7 cellular contexts compared by ENCODE assay signal in genomic region chr3:87771338-87772059, GRCh38. TPM values are rescaled to one million over a fixed set of nuclear protein-coding genes. Genes with fewer than 3 reads are reported as not detected.
A peak's percentile ranks its signal among the peaks of the same experiment; 100 is the strongest.
DNase-seq lines count a peak whose midpoint lies in the region; ATAC-seq and TF ChIP-seq lines count a peak whose summit lies in the region.

No MANE protein-coding gene starts in this region.

- peaks cover 0 to 4% (median 0%) of the 10 kb centered on the region in 3 donors for H3K9me3 ChIP-seq in esophagus squamous epithelium
- no peaks in the 10 kb centered on the region for H3K9me3 ChIP-seq in osteoblast (ENCODE audit: low read depth, low read length)

- ATAC-seq in GM21526 (IDR thresholded peaks at IDR 0.05; ENCODE audit: low FRiP score, unreplicated experiment) (peak; percentile 97), HG03575 (IDR thresholded peaks at IDR 0.05; ENCODE audit: extremely low read depth, insufficient number of reproducible peaks, low FRiP score, unreplicated experiment) (peak; percentile 84)

- H3K27ac ChIP-seq in esophagus squamous epithelium = no peak overlapping the region
- H3K27ac ChIP-seq in osteoblast (ENCODE audit: low read depth, low read length) = no peak overlapping the region

- WGBS in esophagus squamous epithelium, 2 donors = 30 to 50% methylated on average over 2 to 4 of the region's 5 CpGs

- TF ChIP-seq CTCF in GM12874 (IDR thresholded peaks at IDR 0.05; ENCODE audit: insufficient read depth, low read depth, low read length) (peak; percentile 84), esophagus squamous epithelium (IDR thresholded peaks at IDR 0.05) (peak in 4 of 6 experiments; percentile 37 to 51 (median 40)), osteoblast (IDR thresholded peaks at IDR 0.05; ENCODE audit: extremely low read depth, low read depth, low read length) (peak; percentile 67)

- no peaks in the 10 kb centered on the region for H3K79me2 ChIP-seq in osteoblast (ENCODE audit: insufficient read depth, low read length)

- H2AFZ ChIP-seq in osteoblast (ENCODE audit: low read length) = no peak overlapping the region

- no peak overlapping the region for H3K4me3 ChIP-seq in esophagus squamous epithelium
- no peak overlapping the region for H3K4me3 ChIP-seq in osteoblast (ENCODE audit: insufficient read depth, low read length)

- H3K36me3 ChIP-seq in esophagus squamous epithelium = no peaks in the 10 kb centered on the region
- no peaks in the 10 kb centered on the region for H3K36me3 ChIP-seq in osteoblast (ENCODE audit: insufficient read depth, low read length)

- H4K20me1 ChIP-seq in osteoblast (ENCODE audit: insufficient read depth, low read length) = no peaks in the 10 kb centered on the region

- TF ChIP-seq POLR2A in esophagus squamous epithelium (IDR thresholded peaks at IDR 0.05) = no peak

- no peak overlapping the region for H3K4me2 ChIP-seq in osteoblast (ENCODE audit: insufficient read depth, low read length)

- H3K27me3 ChIP-seq in esophagus squamous epithelium = no peaks in the 10 kb centered on the region
- H3K27me3 ChIP-seq in osteoblast (ENCODE audit: insufficient read depth, low read length) = no peaks in the 10 kb centered on the region

- DNase-seq in activated CD4-positive, alpha-beta T cell treated with anti-CD3 and anti-CD28 coated beads for 48 hours = peak; percentile 47
- DNase-seq in esophagus squamous epithelium (lab: John Stamatoyannopoulos, UW) (no peak), osteoblast (ENCODE audit: insufficient read length, low spot score, missing footprints) (no peak), DMS114 treated with DMSO at 0.1 percent for 48 hours (lab: John Stamatoyannopoulos, UW; ENCODE audit: unreplicated experiment) (no peak)

- intact Hi-C loops in esophagus squamous epithelium (cut with DNase I) = no loop called here

- H3K4me1 ChIP-seq in esophagus squamous epithelium (no peaks in the 10 kb centered on the region), osteoblast (ENCODE audit: insufficient read depth, low read length) (no peaks in the 10 kb centered on the region)

RNA-seq across cellular contexts. Expression of gene HTR1F, which starts 21.0 kb away (rescaled TPM):
- total RNA-seq in esophagus squamous epithelium (under 1 TPM in 3 of 4 donors, not detected in 1; 0.19 to 0.26 (median 0.26) TPM), osteoblast (under 0.01 TPM in 2 replicates)
